In genomic region chr1:227734858-227735780, GRCh38 we compare ENCODE assay signal across 8 cellular contexts. TPM values are rescaled to one million over a fixed set of nuclear protein-coding genes. Genes with fewer than 3 reads are reported as not detected.
DNase-seq lines count a peak whose midpoint lies in the region; ATAC-seq and TF ChIP-seq lines count a peak whose summit lies in the region.

JMJD4 (minus strand) TSS chr1:227735302; CDS start chr1:227735273, 29 bp downstream.
SNAP47 (plus strand) TSS chr1:227735435; CDS start chr1:227747737, 12,302 bp downstream.

- DNase-seq in CMK (ENCODE audit: low read depth) (peak; percentile 91), GM20000 (ENCODE audit: low spot score) (peak; percentile 98), HS-5 (ENCODE audit: low read depth) (peak; percentile 68), NOMO-1 (lab: John Stamatoyannopoulos, UW; ENCODE audit: unreplicated experiment in 2 of 2) (peak; percentile 77 to 83), mesenchymal stem cell (peak; percentile 91)
- DNase-seq in activated CD8-positive, alpha-beta memory T cell treated with anti-CD3 and anti-CD28 coated beads for 4 hours (ENCODE audit: low read depth in 2 of 2), result peak; percentile 84
- DNase-seq in effector memory CD8-positive, alpha-beta T cell, result peak; percentile 89 to 95 (median 92)
- peak; percentile 83 for DNase-seq in stimulated activated CD8-positive, alpha-beta memory T cell treated with anti-CD3 and anti-CD28 coated beads, Interleukin-12 subunit alpha, Interleukin-12 subunit beta, amount 100 ng/mL, for 24 hours (ENCODE audit: extremely low read depth)

- peak within 1 kb of the TSS; percentile 39 for H2BK15ac ChIP-seq in mesenchymal stem cell (ENCODE audit: low read depth, poor library complexity, severe bottlenecking)

- peak within 1 kb of the TSS; percentile 64 for H2AFZ ChIP-seq in mesenchymal stem cell (ENCODE audit: low read depth, low read length)

- peak within 1 kb of the TSS; percentile 68 to 86 for H3K18ac ChIP-seq in mesenchymal stem cell (ENCODE audit: low read depth in 1 of 2, low read length in 2 of 2)

- H2BK120ac ChIP-seq in mesenchymal stem cell (ENCODE audit: low read depth, low read length), result peak within 1 kb of the TSS; percentile 24

- peak within 1 kb of the TSS; percentile 87 to 97 for H3K4me3 ChIP-seq in mesenchymal stem cell (ENCODE audit: insufficient read depth in 1 of 2, low read depth in 1 of 2, low read length in 2 of 2)

- no peaks in the 10 kb centered on the region for H3K27me3 ChIP-seq in mesenchymal stem cell (ENCODE audit: control insufficient read depth in 1 of 2, insufficient read depth in 1 of 2, low read length in 2 of 2)

- WGBS in mesenchymal stem cell, result under 1% methylated on average over 98 of the region's 104 CpGs

- peak within 1 kb of the TSS; percentile 96 to 97 for H3K27ac Mint-ChIP-seq in effector memory CD8-positive, alpha-beta T cell

- H3K79me1 ChIP-seq in mesenchymal stem cell (replicated peaks; ENCODE audit: low read length, poor library complexity, severe bottlenecking), result peaks cover 62% of the 10 kb centered on the region

- peak within 1 kb of the TSS; percentile 98 for H3K4me2 ChIP-seq in mesenchymal stem cell (ENCODE audit: low read length, poor library complexity, severe bottlenecking)

- H3K36me3 Mint-ChIP-seq in effector memory CD8-positive, alpha-beta T cell (ENCODE audit: insufficient read depth), result peaks cover 31% of the 10 kb centered on the region

- H3K9me3 ChIP-seq in mesenchymal stem cell (ENCODE audit: control insufficient read depth, low read length), result no peaks in the 10 kb centered on the region

- no peak within 1 kb of the TSS for H3K27ac ChIP-seq in mesenchymal stem cell (ENCODE audit: low read length, poor library complexity, severe bottlenecking)

- H2AK5ac ChIP-seq in mesenchymal stem cell (ENCODE audit: low read length, severe bottlenecking), result no peak within 1 kb of the TSS

- peaks cover 41% of the 10 kb centered on the region for H3K4me1 ChIP-seq in mesenchymal stem cell (ENCODE audit: control insufficient read depth, insufficient read depth, low read depth, low read length)

- H3K14ac ChIP-seq in mesenchymal stem cell (ENCODE audit: low read length in 2 of 2), result peak within 1 kb of the TSS in 1 of 2 experiments; percentile 85

- peak within 1 kb of the TSS; percentile 89 for H4K8ac ChIP-seq in mesenchymal stem cell (ENCODE audit: low read length)

- peak; percentile 89 for ATAC-seq in effector memory CD8-positive, alpha-beta T cell (replicated peaks)

- H3K27me3 Mint-ChIP-seq in effector memory CD8-positive, alpha-beta T cell, result no peaks in the 10 kb centered on the region

- H3K9ac ChIP-seq in mesenchymal stem cell (ENCODE audit: low read length), result peak within 1 kb of the TSS; percentile 94

- peak within 1 kb of the TSS; percentile 38 to 89 for H3K4ac ChIP-seq in mesenchymal stem cell (ENCODE audit: low read depth in 1 of 2, low read length in 2 of 2)

- peak within 1 kb of the TSS in 1 of 2 experiments; percentile 91 for H3K23ac ChIP-seq in mesenchymal stem cell (ENCODE audit: low read length in 2 of 2)

- H3K36me3 ChIP-seq in mesenchymal stem cell (ENCODE audit: control insufficient read depth in 1 of 2, insufficient read depth in 2 of 2, low read depth in 1 of 2, low read length in 2 of 2), result peaks cover 38 to 46% of the 10 kb centered on the region in 2 experiments

- TF ChIP-seq CTCF in GM20000 (IDR thresholded peaks at IDR 0.05; ENCODE audit: extremely low read depth, missing control alignments), result no peak

- H3K9me3 Mint-ChIP-seq in effector memory CD8-positive, alpha-beta T cell, result no peaks in the 10 kb centered on the region

- peak within 1 kb of the TSS; percentile 83 for H4K91ac ChIP-seq in mesenchymal stem cell (ENCODE audit: low read length)

- peak within 1 kb of the TSS; percentile 39 for H2BK5ac ChIP-seq in mesenchymal stem cell (ENCODE audit: low read depth, low read length, poor library complexity, severe bottlenecking)

- H2BK12ac ChIP-seq in mesenchymal stem cell (ENCODE audit: low read length in 2 of 2), result peak within 1 kb of the TSS in 1 of 2 experiments; percentile 47

- peaks cover 37 to 51% of the 10 kb centered on the region in 2 donors for H3K4me1 Mint-ChIP-seq in effector memory CD8-positive, alpha-beta T cell (ENCODE audit: low read depth in 2 of 2)

- peak within 1 kb of the TSS; percentile 93 to 96 for H3K4me3 Mint-ChIP-seq in effector memory CD8-positive, alpha-beta T cell

RNA-seq across cellular contexts. Expression of gene JMJD4, which starts in this region (rescaled TPM):
- polyA plus RNA-seq in mesenchymal stem cell (2013, experiment 1 of 2), result 9.8 TPM
- polyA plus RNA-seq in mesenchymal stem cell (2013, experiment 2 of 2), result 10.1 TPM

RNA-seq across cellular contexts. Expression of gene SNAP47, which starts in this region (rescaled TPM):
- polyA plus RNA-seq in mesenchymal stem cell (2013, experiment 1 of 2), result 17.0 TPM
- 15.9 TPM for polyA plus RNA-seq in mesenchymal stem cell (2013, experiment 2 of 2)
